In the genomic region with DNA sequence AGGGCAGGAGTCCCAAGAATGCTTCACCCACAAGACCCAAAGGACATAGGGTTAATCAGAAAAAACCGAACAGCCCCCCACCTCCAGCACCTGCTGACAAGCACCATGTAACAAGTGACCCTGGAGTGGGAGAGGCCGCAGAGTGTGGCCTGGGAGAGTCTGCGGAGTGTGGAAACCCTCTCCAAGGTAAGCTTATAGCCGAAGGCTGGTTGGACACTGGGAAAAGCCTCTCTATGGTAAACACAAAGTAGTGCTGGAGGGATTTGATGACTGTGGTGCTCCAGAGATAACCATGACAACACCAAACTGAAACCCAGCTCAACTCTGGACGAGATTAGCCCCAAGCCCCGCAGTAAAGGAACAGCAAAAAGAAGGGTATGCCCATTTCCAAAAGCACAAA, we compare ENCODE assay signal across 20 cellular contexts. TPM values are rescaled to one million over a fixed set of nuclear protein-coding genes. Genes with fewer than 3 reads are reported as not detected.
A peak's percentile ranks its signal among the peaks of the same experiment; 100 is the strongest.
DNase-seq lines count a peak whose midpoint lies in the region; ATAC-seq and TF ChIP-seq lines count a peak whose summit lies in the region.
"Had no signal": no experiment of that assay in that cellular context is flagged by ENCODE, and none has a peak within 500 bp of the region (broad histone marks: within the 10 kb centered on the region; RNA-seq: fewer than 3 reads in every experiment).

No MANE protein-coding gene starts in this region.

- no peaks in the 10 kb centered on the region for H3K36me3 Mint-ChIP-seq in endodermal cell (ENCODE audit: low read depth)
- H3K36me3 Mint-ChIP-seq: CD8-positive, alpha-beta T cell had no signal

- H3K9ac ChIP-seq in BLaER1 (no peak overlapping the region), endodermal cell (ENCODE audit: extremely low read depth, low read length, poor library complexity, severe bottlenecking) (no peak overlapping the region)

- DNase-seq in Panc1 (ENCODE audit: low read depth, low spot score) (no peak), endodermal cell (peak; percentile 34), mesenteric fat pad (ENCODE audit: low spot score) (peak; percentile 59), hippocampal formation (lab: John Stamatoyannopoulos, UW) (no peak), ovary (no peak), GOT3 (lab: John Stamatoyannopoulos, UW) (no peak), NCI-H774 (lab: John Stamatoyannopoulos, UW) (no peak)
- DNase-seq: ACHN, COR-L47, DMS153, DMS79 treated with DMSO at 0.1 percent for 48 hours, EL, GDM1, HCEC 1CT, IMR-90 had no signal

- peaks cover 7% of the 10 kb centered on the region for H3K9me3 Mint-ChIP-seq in endodermal cell

- H3K4me3 ChIP-seq in BLaER1, result no peak overlapping the region
- no peak overlapping the region for H3K4me3 ChIP-seq in Panc1 (ENCODE audit: low read depth in 2 of 2, low read length in 2 of 2)
- H3K4me3 ChIP-seq in endodermal cell (ENCODE audit: low read length), result no peak overlapping the region
- no peak overlapping the region for H3K4me3 ChIP-seq in ovary

- peak; percentile 35; the same call in 1 of the 2 replicates for ATAC-seq in Panc1
- ATAC-seq: CD8-positive, alpha-beta T cell had no signal

- H3K9me3 ChIP-seq in BLaER1 (no peaks in the 10 kb centered on the region), Panc1 (ENCODE audit: control insufficient read depth, insufficient read depth, low read depth, low read length) (no peaks in the 10 kb centered on the region), endodermal cell (ENCODE audit: control insufficient read depth, low read length) (no peaks in the 10 kb centered on the region), ovary (no peaks in the 10 kb centered on the region)

- in situ Hi-C loops in Panc1 (cut with HindIII; ENCODE audit: low pct_unique_long_range_greater_than_20kb, low sequenced_read_pairs), result no loop called here

- H4K20me1 ChIP-seq in BLaER1, result peaks cover 14% of the 10 kb centered on the region; the same call in 1 of the 2 replicates

- H3K4me2 ChIP-seq in BLaER1, result peak overlapping the region; percentile 34

- H3K27ac ChIP-seq in BLaER1 (no peak overlapping the region), Panc1 (ENCODE audit: low read length) (no peak overlapping the region), endodermal cell (ENCODE audit: low read depth, low read length) (no peak overlapping the region), ovary (no peak overlapping the region)
- H3K27ac ChIP-seq: C4-2B had no signal

- CTCF ChIA-PET in Panc1 (lab: Charles Lee), result interaction anchor here (0.6 to 1.5 kb wide), 2 partner anchors 127 to 170 kb away, joined by 4 to 5 read pairs; no protein-coding TSS in a partner anchor

- TF ChIP-seq CTCF in Panc1 (IDR thresholded peaks at IDR 0.05), result no peak
- TF ChIP-seq CTCF in endodermal cell (conservative IDR thresholded peaks at IDR 0.05), result no peak
- no peak for TF ChIP-seq CTCF in ovary (IDR thresholded peaks at IDR 0.05)

- H3K27me3 Mint-ChIP-seq in endodermal cell (ENCODE audit: insufficient read depth), result peaks cover 17% of the 10 kb centered on the region

- no peak for TF ChIP-seq POLR2A in ovary (IDR thresholded peaks at IDR 0.05)

- intact Hi-C loops in Panc1 (cut with micrococcal nuclease; ENCODE audit: unreplicated experiment), result no loop called here
- intact Hi-C loops in ovary (cut with DNase I), result no loop called here

- H3K4me1 Mint-ChIP-seq in endodermal cell, result no peaks in the 10 kb centered on the region

- 87 to 88% methylated on average over 4 to 6 of the region's 6 CpGs for WGBS in endodermal cell (ENCODE audit: insufficient coverage in 1 of 2, insufficient read length in 1 of 2), 2 experiments
- 91 to 96% (median 94%) methylated on average over 6 of the region's 6 CpGs for whole genome bisulfite sequencing in ovary, 3 donors

- no peak overlapping the region for H3K4me3 Mint-ChIP-seq in endodermal cell
- H3K4me3 Mint-ChIP-seq: CD8-positive, alpha-beta T cell had no signal

- H3K27me3 ChIP-seq in BLaER1 (peaks cover 10% of the 10 kb centered on the region), Panc1 (ENCODE audit: control insufficient read depth, insufficient read depth, low read length) (no peaks in the 10 kb centered on the region; the same call in 1 of the 2 replicates), endodermal cell (ENCODE audit: control insufficient read depth, insufficient read depth, low read length, poor library complexity, severe bottlenecking) (no peaks in the 10 kb centered on the region), ovary (no peaks in the 10 kb centered on the region)

- peaks cover 28% of the 10 kb centered on the region for H3K4me1 ChIP-seq in BLaER1
- H3K4me1 ChIP-seq in Panc1 (ENCODE audit: control insufficient read depth, insufficient read depth, low read length), result no peaks in the 10 kb centered on the region
- H3K4me1 ChIP-seq in endodermal cell (ENCODE audit: control insufficient read depth, insufficient read depth, low read length), result no peaks in the 10 kb centered on the region
- H3K4me1 ChIP-seq in ovary (ENCODE audit: insufficient read depth), result no peaks in the 10 kb centered on the region

- POLR2A ChIA-PET in Panc1 (lab: Charles Lee), result no interaction called here

- TF ChIP-seq EP300 in ovary (IDR thresholded peaks at IDR 0.05), result no peak

- H3K36me3 ChIP-seq in BLaER1 (no peaks in the 10 kb centered on the region), Panc1 (ENCODE audit: control insufficient read depth, insufficient read depth, low read length) (no peaks in the 10 kb centered on the region), endodermal cell (ENCODE audit: control insufficient read depth, insufficient read depth, low read length) (no peaks in the 10 kb centered on the region), ovary (no peaks in the 10 kb centered on the region)

- BruUV-seq in Panc1 (replicated peaks; lab: Mats Ljungman, UMichigan), result no TSS peak

- no peak overlapping the region for H3K27ac Mint-ChIP-seq in endodermal cell
- H3K27ac Mint-ChIP-seq: CD8-positive, alpha-beta T cell had no signal

RNA-seq across cellular contexts. Expression of a gene that starts 19.2 kb away (rescaled TPM):
- total RNA-seq in Panc1 (2021; ENCODE audit: unreplicated experiment) (not detected), endodermal cell (not detected), mesenteric fat pad (0.64 TPM), ovary (1 to 10 TPM in 1 of 7 donors, under 1 TPM in 6; 0.18 to 1.3 (median 0.25) TPM)
- not detected for polyA plus RNA-seq in Panc1 (2012; ENCODE audit: insufficient read length)
- 1.2 TPM for polyA plus RNA-seq in endodermal cell (2013, experiment 1 of 2)
- 1.1 TPM for polyA plus RNA-seq in endodermal cell (2013, experiment 2 of 2)
- polyA plus RNA-seq in ovary, result under 1 TPM; 0.10 to 0.12 TPM
- total RNA-seq: A172; CD8-positive, alpha-beta T cell; H4; IMR-90 had no signal
- polyA plus RNA-seq: IMR-90 had no signal

RNA-seq across cellular contexts. Expression of a gene that starts 50.6 kb away (rescaled TPM):
- total RNA-seq in Panc1 (2021; ENCODE audit: unreplicated experiment), result 0.31 TPM
- not detected for polyA plus RNA-seq in Panc1 (2012; ENCODE audit: insufficient read length)
- total RNA-seq in endodermal cell, result under 1 TPM in 1 of 2 donors, not detected in 1; 0.20 TPM
- polyA plus RNA-seq in endodermal cell (2013, experiment 1 of 2), result not detected
- polyA plus RNA-seq in endodermal cell (2013, experiment 2 of 2), result not detected
- 1.0 TPM for total RNA-seq in mesenteric fat pad
- total RNA-seq in ovary, result under 1 TPM in 5 of 7 donors, not detected in 2; 0.12 to 0.75 (median 0.31) TPM
- under 1 TPM; 0.35 to 0.65 TPM for polyA plus RNA-seq in ovary
- total RNA-seq: IMR-90 had no signal
- polyA plus RNA-seq: IMR-90 had no signal

RNA-seq across cellular contexts. Expression of a gene that starts 50.7 kb away (rescaled TPM):
- not detected for total RNA-seq in Panc1 (2021; ENCODE audit: unreplicated experiment)
- 0.16 TPM for polyA plus RNA-seq in Panc1 (2012; ENCODE audit: insufficient read length)
- not detected for total RNA-seq in endodermal cell
- not detected for polyA plus RNA-seq in endodermal cell (2013, experiment 1 of 2)
- 0.70 TPM for polyA plus RNA-seq in endodermal cell (2013, experiment 2 of 2)
- 1.3 TPM for total RNA-seq in mesenteric fat pad
- 1 to 10 TPM in 3 of 7 donors, under 1 TPM in 3, not detected in 1; 0.63 to 3.9 (median 1.3) TPM for total RNA-seq in ovary
- 1 to 10 TPM in 1 of 2 donors, not detected in 1; 1.3 TPM for polyA plus RNA-seq in ovary
- total RNA-seq: IMR-90 had no signal

Comparison
In these comparisons a context has a peak if more than half of its experiments do, and no peak if none do; other contexts are left out.
1. DNase-seq: peak in endodermal cell (single experiment) and mesenteric fat pad (single experiment); none in Panc1 (single experiment), hippocampal formation (0 of 2), ovary (0 of 5), GOT3 (single experiment) and NCI-H774 (single experiment).